In the genomic region with DNA sequence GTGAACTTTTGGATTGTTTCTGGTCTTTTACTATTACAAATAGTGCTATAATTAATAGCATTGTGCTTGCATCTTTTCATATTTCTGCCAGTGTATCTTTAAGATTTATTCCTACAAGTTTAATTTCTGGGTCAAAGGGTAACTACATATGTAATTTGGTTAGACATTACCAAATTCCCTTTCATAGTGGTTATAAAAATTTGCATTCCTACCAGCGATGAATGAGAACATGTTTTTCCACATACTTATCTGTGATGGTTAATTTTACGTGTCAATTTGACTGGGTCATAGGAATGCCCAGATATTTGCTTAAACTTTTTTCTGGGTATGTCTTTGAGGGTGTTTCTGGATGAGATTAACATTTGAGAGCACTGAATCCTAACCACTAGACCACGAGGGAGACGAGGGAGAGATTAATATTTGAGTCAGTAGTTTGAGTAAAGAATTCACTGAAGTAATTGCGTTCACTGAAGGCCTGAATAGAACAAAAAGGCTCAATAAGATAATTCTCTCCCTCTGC, we compare ENCODE assay signal across 16 cellular contexts.
A peak's percentile ranks its signal among the peaks of the same experiment; 100 is the strongest.
DNase-seq lines count a peak whose midpoint lies in the region; ATAC-seq and TF ChIP-seq lines count a peak whose summit lies in the region.
"Had no signal": no experiment of that assay in that cellular context is flagged by ENCODE, and none has a peak within 500 bp of the region (broad histone marks: within the 10 kb centered on the region; RNA-seq: fewer than 3 reads in every experiment).

No MANE protein-coding gene starts in this region.

- DNase-seq in NCI-H526 treated with DMSO at 0.1 percent for 48 hours (lab: John Stamatoyannopoulos, UW) (peak; percentile 60), astrocyte of the cerebellum (ENCODE audit: low read depth) (peak; percentile 16), mucosa of descending colon (no peak), activated T-cell treated with anti-CD3 and anti-CD28 coated beads for 4 hours (no peak), occipital lobe (lab: John Stamatoyannopoulos, UW) (no peak), chondrocyte (ENCODE audit: low spot score) (no peak)
- DNase-seq: BE2C; CD4-positive, alpha-beta memory T cell; COR-L47; DMS153; DMS79 treated with DMSO at 0.1 percent for 48 hours; EL; GOT3; H9 had no signal

- no peak overlapping the region for H3K4me3 ChIP-seq in astrocyte of the cerebellum (ENCODE audit: low read depth, low read length)
- H3K4me3 ChIP-seq in mucosa of descending colon: no peak overlapping the region
- H3K4me3 ChIP-seq: A549 had no signal

- no peaks in the 10 kb centered on the region for H3K36me3 ChIP-seq in mucosa of descending colon (ENCODE audit: low read depth)
- H3K36me3 ChIP-seq: BE2C had no signal

- peak; percentile 66 for ATAC-seq in mucosa of descending colon
- no peak for ATAC-seq in HG03159 (IDR thresholded peaks at IDR 0.05; ENCODE audit: unreplicated experiment)
- ATAC-seq: A549 had no signal

- H3K4me1 Mint-ChIP-seq in chondrocyte (ENCODE audit: low read depth): peaks cover 20% of the 10 kb centered on the region
- H3K4me1 Mint-ChIP-seq: CD4-positive, alpha-beta memory T cell; H9 had no signal

- in situ Hi-C loops in astrocyte of the cerebellum (cut with HindIII; ENCODE audit: low sequenced_read_pairs): no loop called here

- no peaks in the 10 kb centered on the region for H3K9me3 Mint-ChIP-seq in chondrocyte (ENCODE audit: low read depth)
- H3K9me3 Mint-ChIP-seq: CD4-positive, alpha-beta memory T cell; H9 had no signal

- no peak overlapping the region for H3K4me3 Mint-ChIP-seq in chondrocyte (ENCODE audit: unreplicated experiment)
- H3K4me3 Mint-ChIP-seq: CD4-positive, alpha-beta memory T cell; H9 had no signal

- no peaks in the 10 kb centered on the region for H3K9me3 ChIP-seq in mucosa of descending colon
- H3K9me3 ChIP-seq: A549, BE2C had no signal

- H3K36me3 Mint-ChIP-seq in chondrocyte (ENCODE audit: low read depth): no peaks in the 10 kb centered on the region
- H3K36me3 Mint-ChIP-seq: CD4-positive, alpha-beta memory T cell had no signal

- no peak for TF ChIP-seq CTCF in astrocyte of the cerebellum (IDR thresholded peaks at IDR 0.05; ENCODE audit: low read depth, low read length, missing control alignments)
- no peak for TF ChIP-seq CTCF in mucosa of descending colon (IDR thresholded peaks at IDR 0.05)
- no peak for TF ChIP-seq CTCF in chondrocyte (IDR thresholded peaks at IDR 0.05)

- no peak overlapping the region for H3K27ac Mint-ChIP-seq in chondrocyte (ENCODE audit: unreplicated experiment)
- H3K27ac Mint-ChIP-seq: CD4-positive, alpha-beta memory T cell; H9 had no signal

- H3K4me1 ChIP-seq in mucosa of descending colon (ENCODE audit: low read depth): no peaks in the 10 kb centered on the region
- H3K4me1 ChIP-seq: A549, BE2C had no signal

- H3K27me3 Mint-ChIP-seq in chondrocyte (ENCODE audit: low read depth): no peaks in the 10 kb centered on the region

- intact Hi-C loops in mucosa of descending colon (cut with DNase I, micrococcal nuclease): no loop called here

Comparison
In these comparisons a context has a peak if more than half of its experiments do, and no peak if none do; other contexts are left out.
1. DNase-seq: peak in NCI-H526 treated with DMSO at 0.1 percent for 48 hours (single experiment) and astrocyte of the cerebellum (single experiment); none in mucosa of descending colon (0 of 3), activated T-cell treated with anti-CD3 and anti-CD28 coated beads for 4 hours (single experiment), occipital lobe (single experiment) and chondrocyte (single experiment).